Comparison of ENCODE assay signal across 1 cellular context in genomic region chr21:32370971-32371766, GRCh38.
TF ChIP-seq lines count a peak whose summit lies in the region.

No MANE protein-coding gene starts in this region.

TF ChIP-seq in IMR-90, 13 proteins besides CTCF, POLR2A, EP300 and RAD21:
- TF ChIP-seq USF2 (IDR thresholded peaks at IDR 0.05; ENCODE audit: low read depth, low read length) (no peak), SMC3 (IDR thresholded peaks at IDR 0.05; ENCODE audit: low read depth, low read length) (no peak), ELK1 (IDR thresholded peaks at IDR 0.05; ENCODE audit: borderline replicate concordance, low read depth, low read length) (no peak), NFE2L2 (IDR thresholded peaks at IDR 0.05; ENCODE audit: low read depth, low read length) (no peak), CEBPB (IDR thresholded peaks at IDR 0.05; ENCODE audit: low read depth, low read length) (no peak), MAFK (IDR thresholded peaks at IDR 0.05; ENCODE audit: low read depth, low read length) (no peak), BHLHE40 (IDR thresholded peaks at IDR 0.05; ENCODE audit: low read depth, low read length) (no peak), RCOR1 (IDR thresholded peaks at IDR 0.05; ENCODE audit: insufficient replicate concordance, low read length) (no peak), CHD1 (IDR thresholded peaks at IDR 0.05; ENCODE audit: low read depth, low read length) (no peak), MAZ (IDR thresholded peaks at IDR 0.05; ENCODE audit: borderline replicate concordance, low read depth, low read length) (no peak), MXI1 (IDR thresholded peaks at IDR 0.05; ENCODE audit: borderline replicate concordance, low read depth, low read length) (no peak), RFX5 (IDR thresholded peaks at IDR 0.05; ENCODE audit: low read depth, low read length) (no peak), FOS (IDR thresholded peaks at IDR 0.05; ENCODE audit: low read depth, low read length) (no peak)
